Comparison of ENCODE assay signal across 27 cellular contexts in genomic region chr7:68724965-68725364, GRCh38.
"Had no signal": no experiment of that assay in that cellular context is flagged by ENCODE, and none has a peak within 500 bp of the region (broad histone marks: within the 10 kb centered on the region; RNA-seq: fewer than 3 reads in every experiment).

No MANE protein-coding gene starts in this region.

- H3K4me3 ChIP-seq: left lung, lower lobe of right lung, ovary, sigmoid colon, spleen, suprapubic skin, thoracic aorta, tibial artery, upper lobe of right lung had no signal

- H3K27me3 ChIP-seq: left lung, ovary, sigmoid colon, upper lobe of right lung had no signal

- H3K27ac ChIP-seq: left lung, lower lobe of right lung, ovary, sigmoid colon, spleen, suprapubic skin, thoracic aorta, tibial artery, upper lobe of right lung had no signal

- H3K4me3 Mint-ChIP-seq: immature natural killer cell; naive B cell; natural killer cell; nephron progenitor cell; stimulated activated effector memory CD8-positive, alpha-beta T cell treated with anti-CD3 and anti-CD28 coated beads, Interleukin-12 subunit alpha, Interleukin-12 subunit beta, amount 100 ng/mL, for 72 hours; stimulated activated naive CD8-positive, alpha-beta T cell treated with anti-CD3 and anti-CD28 coated beads, Interleukin-15, Interleukin-2, amounts not matched to agents 100 ng/mL and 50 ng/mL, for 24 hours had no signal

- H3K4me1 Mint-ChIP-seq: immature natural killer cell; naive B cell; natural killer cell; stimulated activated effector memory CD8-positive, alpha-beta T cell treated with anti-CD3 and anti-CD28 coated beads, Interleukin-12 subunit alpha, Interleukin-12 subunit beta, amount 100 ng/mL, for 72 hours had no signal

- H3K36me3 ChIP-seq: left lung, lower lobe of right lung, ovary, sigmoid colon, spleen, suprapubic skin, thoracic aorta, tibial artery, upper lobe of right lung had no signal

- H3K36me3 Mint-ChIP-seq: immature natural killer cell; naive B cell; natural killer cell; stimulated activated effector memory CD8-positive, alpha-beta T cell treated with anti-CD3 and anti-CD28 coated beads, Interleukin-12 subunit alpha, Interleukin-12 subunit beta, amount 100 ng/mL, for 72 hours had no signal

- H3K27ac Mint-ChIP-seq: immature natural killer cell; naive B cell; natural killer cell; nephron progenitor cell; progenitor cell of endocrine pancreas; stimulated activated effector memory CD8-positive, alpha-beta T cell treated with anti-CD3 and anti-CD28 coated beads, Interleukin-12 subunit alpha, Interleukin-12 subunit beta, amount 100 ng/mL, for 72 hours; stimulated activated naive CD8-positive, alpha-beta T cell treated with anti-CD3 and anti-CD28 coated beads, Interleukin-15, Interleukin-2, amounts not matched to agents 100 ng/mL and 50 ng/mL, for 24 hours had no signal

- H3K27me3 Mint-ChIP-seq: naive B cell; stimulated activated naive CD8-positive, alpha-beta T cell treated with anti-CD3 and anti-CD28 coated beads, Interleukin-15, Interleukin-2, amounts not matched to agents 100 ng/mL and 50 ng/mL, for 24 hours had no signal

- H3K9me3 ChIP-seq: left lung, lower lobe of right lung, ovary, sigmoid colon, suprapubic skin, thoracic aorta, tibial artery, upper lobe of right lung had no signal

- H3K4me1 ChIP-seq: left lung, lower lobe of right lung, sigmoid colon, spleen, suprapubic skin, tibial artery, upper lobe of right lung had no signal

- DNase-seq: hypothalamus; immature natural killer cell; kidney; left colon; left lung; lower lobe of right lung; mammary epithelial cell; mesenchymal stem cell; naive B cell; natural killer cell; nephron progenitor cell; ovary; retina; right cardiac atrium; sigmoid colon; small intestine; spleen; stimulated activated CD4-positive, alpha-beta T cell treated with anti-CD3 and anti-CD28 coated beads, Interleukin-4, amount 100 ng/mL, for 24 hours; stimulated activated naive CD4-positive, alpha-beta T cell; tibial artery; trophoblast cell; upper lobe of right lung had no signal

- ATAC-seq: left colon; left lung; lower lobe of right lung; natural killer cell; right cardiac atrium; stimulated activated effector memory CD8-positive, alpha-beta T cell treated with anti-CD3 and anti-CD28 coated beads, Interleukin-12 subunit alpha, Interleukin-12 subunit beta, amount 100 ng/mL, for 72 hours; upper lobe of right lung had no signal
